Comparison of ENCODE assay signal across 8 cellular contexts in the genomic region with DNA sequence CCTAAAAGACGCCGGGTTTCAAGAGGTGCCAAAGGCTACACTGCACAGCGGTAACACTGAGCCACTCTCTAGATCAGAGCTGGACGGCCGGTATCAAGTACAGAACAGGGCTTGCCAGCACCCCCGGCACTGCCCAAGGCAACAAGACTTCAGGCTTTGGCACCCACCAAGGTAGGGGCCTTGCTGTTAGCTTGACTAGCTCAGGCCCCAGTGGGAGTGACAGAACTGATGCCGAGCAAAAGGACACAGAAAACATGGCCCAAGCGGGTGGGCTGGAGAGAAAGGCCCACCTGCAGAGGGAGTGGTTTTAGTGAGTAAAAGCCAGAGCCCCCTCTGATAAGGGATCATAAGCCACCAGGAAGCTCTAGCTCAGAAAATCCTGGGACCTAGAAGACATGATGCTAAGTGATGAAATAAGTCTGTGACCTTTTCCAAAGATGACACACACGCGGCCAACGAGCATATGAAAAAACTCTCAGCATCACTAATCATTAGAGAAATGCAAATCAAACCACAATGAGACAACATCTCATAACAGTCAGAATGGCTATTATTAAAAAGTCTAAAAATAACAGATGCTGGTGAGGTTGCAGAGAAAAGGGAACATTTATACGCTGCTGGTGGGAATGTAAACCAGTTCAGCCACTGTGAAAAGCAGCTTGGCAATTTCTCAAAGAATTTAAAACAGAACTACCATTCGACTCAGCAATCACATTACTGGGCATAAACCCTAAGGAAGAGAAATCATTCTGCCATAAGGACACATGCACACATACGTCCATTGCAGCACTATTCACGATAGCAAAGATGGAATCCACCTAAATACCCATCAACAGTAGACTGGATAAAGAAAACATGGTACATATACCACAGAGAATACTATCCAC. TPM values are rescaled to one million over a fixed set of nuclear protein-coding genes. Genes with fewer than 3 reads are reported as not detected.
DNase-seq lines count a peak whose midpoint lies in the region; ATAC-seq and TF ChIP-seq lines count a peak whose summit lies in the region.

No MANE protein-coding gene starts in this region.

- no peaks in the 10 kb centered on the region for H3K9me3 ChIP-seq in CD8-positive, alpha-beta memory T cell (ENCODE audit: low read length)
- no peaks in the 10 kb centered on the region for H3K9me3 ChIP-seq in heart right ventricle

- peaks cover 83 to 95% (median 89%) of the 10 kb centered on the region in 3 donors for H3K4me1 Mint-ChIP-seq in CD8-positive, alpha-beta memory T cell
- H3K4me1 Mint-ChIP-seq in activated CD4-positive, alpha-beta T cell treated with anti-CD3 and anti-CD28 coated beads, Interleukin-2, amount 10 ng/mL, durations not matched to agents 7 days and 5 days: peaks cover 91% of the 10 kb centered on the region
- H3K4me1 Mint-ChIP-seq in stimulated activated naive CD8-positive, alpha-beta T cell treated with anti-CD3 and anti-CD28 coated beads, Interleukin-15, amount 100 ng/mL, for 72 hours: peaks cover 95% of the 10 kb centered on the region

- H3K4me3 Mint-ChIP-seq in CD8-positive, alpha-beta memory T cell: peak overlapping the region; percentile 76 to 91 (median 78)
- peak overlapping the region; percentile 48 for H3K4me3 Mint-ChIP-seq in activated CD4-positive, alpha-beta T cell treated with anti-CD3 and anti-CD28 coated beads, Interleukin-2, amount 10 ng/mL, durations not matched to agents 7 days and 5 days
- H3K4me3 Mint-ChIP-seq in stimulated activated naive CD8-positive, alpha-beta T cell treated with anti-CD3 and anti-CD28 coated beads, Interleukin-15, amount 100 ng/mL, for 72 hours: peak overlapping the region; percentile 87 to 94

- H3K27ac ChIP-seq in CD8-positive, alpha-beta memory T cell (ENCODE audit: low read depth, low read length): peak overlapping the region; percentile 75
- peak overlapping the region; percentile 76 to 96 (median 94) for H3K27ac ChIP-seq in heart right ventricle

- no peak for DNase-seq in CD8-positive, alpha-beta memory T cell
- no peak for DNase-seq in activated CD4-positive, alpha-beta T cell treated with anti-CD3 and anti-CD28 coated beads, Interleukin-2, amount 10 ng/mL, durations not matched to agents 7 days and 5 days
- DNase-seq in heart right ventricle (no peak), DMS 273 treated with DMSO at 0.1 percent for 48 hours (lab: John Stamatoyannopoulos, UW) (no peak), GF-D8 (lab: John Stamatoyannopoulos, UW) (no peak), SW 1271 (lab: John Stamatoyannopoulos, UW) (no peak)
- peak in 1 of 2 donors; percentile 69 for DNase-seq in stimulated activated naive CD8-positive, alpha-beta T cell treated with anti-CD3 and anti-CD28 coated beads, Interleukin-15, amount 100 ng/mL, for 72 hours

- 51 to 56% methylated on average over 15 of the region's 15 CpGs for WGBS in heart right ventricle, 2 donors

- H3K9me3 Mint-ChIP-seq in CD8-positive, alpha-beta memory T cell: no peaks in the 10 kb centered on the region
- H3K9me3 Mint-ChIP-seq in activated CD4-positive, alpha-beta T cell treated with anti-CD3 and anti-CD28 coated beads, Interleukin-2, amount 10 ng/mL, durations not matched to agents 7 days and 5 days: no peaks in the 10 kb centered on the region
- H3K9me3 Mint-ChIP-seq in stimulated activated naive CD8-positive, alpha-beta T cell treated with anti-CD3 and anti-CD28 coated beads, Interleukin-15, amount 100 ng/mL, for 72 hours: peaks cover 0 to 8% of the 10 kb centered on the region in 2 donors

- peaks cover 0 to 54% (median 14%) of the 10 kb centered on the region in 3 donors for H3K36me3 Mint-ChIP-seq in CD8-positive, alpha-beta memory T cell
- peaks cover 56% of the 10 kb centered on the region for H3K36me3 Mint-ChIP-seq in activated CD4-positive, alpha-beta T cell treated with anti-CD3 and anti-CD28 coated beads, Interleukin-2, amount 10 ng/mL, durations not matched to agents 7 days and 5 days (ENCODE audit: low read depth)

- POLR2A ChIA-PET in CD8-positive, alpha-beta memory T cell (lab: Charles Lee): interaction anchor here (0.5 to 24.3 kb wide), 8 partner anchors 12 to 701 kb away, joined by 3 to 569 read pairs (median 5); partner anchors contain the start of genes CDC42BPG and EHD1
- POLR2A ChIA-PET in activated CD4-positive, alpha-beta T cell treated with anti-CD3 and anti-CD28 coated beads, Interleukin-2, amount 10 ng/mL, durations not matched to agents 7 days and 5 days (lab: Charles Lee): no interaction called here

- ATAC-seq in HG02610 (IDR thresholded peaks at IDR 0.05; ENCODE audit: unreplicated experiment) (peak; percentile 27), heart right ventricle (peak in 4 of 8 donors; percentile 4 to 26 (median 6))
- ATAC-seq in stimulated activated naive CD8-positive, alpha-beta T cell treated with anti-CD3 and anti-CD28 coated beads, Interleukin-15, amount 100 ng/mL, for 72 hours: peak; percentile 39

- intact Hi-C loops in heart right ventricle (cut with DNase I): no loop called here

- H3K4me1 ChIP-seq in CD8-positive, alpha-beta memory T cell (ENCODE audit: insufficient read depth, low read length): peaks cover 100% of the 10 kb centered on the region
- peaks cover 61 to 100% (median 95%) of the 10 kb centered on the region in 9 donors for H3K4me1 ChIP-seq in heart right ventricle

- peak overlapping the region; percentile 66 for H3K4me3 ChIP-seq in CD8-positive, alpha-beta memory T cell (ENCODE audit: low read length)
- H3K4me3 ChIP-seq in heart right ventricle: peak overlapping the region in 7 of 10 donors; percentile 0 to 36 (median 21)

- H3K27ac Mint-ChIP-seq in CD8-positive, alpha-beta memory T cell: peak overlapping the region; percentile 80 to 99 (median 96)
- H3K27ac Mint-ChIP-seq in activated CD4-positive, alpha-beta T cell treated with anti-CD3 and anti-CD28 coated beads, Interleukin-2, amount 10 ng/mL, durations not matched to agents 7 days and 5 days: peak overlapping the region; percentile 98
- H3K27ac Mint-ChIP-seq in stimulated activated naive CD8-positive, alpha-beta T cell treated with anti-CD3 and anti-CD28 coated beads, Interleukin-15, amount 100 ng/mL, for 72 hours: peak overlapping the region; percentile 96 to 99

- no peak for TF ChIP-seq CTCF in heart right ventricle (IDR thresholded peaks at IDR 0.05)

- no peaks in the 10 kb centered on the region for H3K27me3 Mint-ChIP-seq in CD8-positive, alpha-beta memory T cell
- no peaks in the 10 kb centered on the region for H3K27me3 Mint-ChIP-seq in activated CD4-positive, alpha-beta T cell treated with anti-CD3 and anti-CD28 coated beads, Interleukin-2, amount 10 ng/mL, durations not matched to agents 7 days and 5 days
- no peaks in the 10 kb centered on the region for H3K27me3 Mint-ChIP-seq in stimulated activated naive CD8-positive, alpha-beta T cell treated with anti-CD3 and anti-CD28 coated beads, Interleukin-15, amount 100 ng/mL, for 72 hours

- no peaks in the 10 kb centered on the region for H3K27me3 ChIP-seq in CD8-positive, alpha-beta memory T cell (ENCODE audit: insufficient read depth, low read length, poor library complexity, severe bottlenecking)
- no peaks in the 10 kb centered on the region for H3K27me3 ChIP-seq in heart right ventricle

- CTCF ChIA-PET in CD8-positive, alpha-beta memory T cell (lab: Charles Lee): interaction anchor here (15.2 to 32.1 kb wide), 2 partner anchors 16 to 21 kb away, joined by 318 to 1256 read pairs; partner anchors contain the start of genes CDC42BPG and EHD1
- CTCF ChIA-PET in activated CD4-positive, alpha-beta T cell treated with anti-CD3 and anti-CD28 coated beads, Interleukin-2, amount 10 ng/mL, durations not matched to agents 7 days and 5 days (lab: Charles Lee): interaction anchor here (18.3 to 32.1 kb wide), 2 partner anchors 17 to 21 kb away, joined by 232 to 732 read pairs; partner anchors contain the start of genes CDC42BPG and EHD1

- peaks cover 16% of the 10 kb centered on the region for H3K36me3 ChIP-seq in CD8-positive, alpha-beta memory T cell (ENCODE audit: insufficient read depth, low read length)
- H3K36me3 ChIP-seq in heart right ventricle: peaks cover 0 to 41% (median 0%) of the 10 kb centered on the region in 9 donors

RNA-seq across cellular contexts. Expression of gene EHD1, which starts 12.9 kb away (rescaled TPM):
- 100 to 1,000 TPM; 102 to 110 TPM for total RNA-seq in CD8-positive, alpha-beta memory T cell
- polyA plus RNA-seq in CD8-positive, alpha-beta memory T cell: 258 TPM
- 100 to 1,000 TPM; 131 to 149 TPM for total RNA-seq in activated CD4-positive, alpha-beta T cell treated with anti-CD3 and anti-CD28 coated beads, Interleukin-2, amount 10 ng/mL, durations not matched to agents 7 days and 5 days
- 10 to 100 TPM; 30.7 to 73.1 (median 43.9) TPM for total RNA-seq in heart right ventricle
- 10 to 100 TPM; 26.0 to 39.7 TPM for polyA plus RNA-seq in heart right ventricle

RNA-seq across cellular contexts. Expression of gene CDC42BPG, which starts 21.1 kb away (rescaled TPM):
- total RNA-seq in CD8-positive, alpha-beta memory T cell: 1 to 10 TPM in 1 of 2 experiments, under 1 TPM in 1; 0.66 to 2.3 TPM
- 0.52 TPM for polyA plus RNA-seq in CD8-positive, alpha-beta memory T cell
- 1 to 10 TPM in 1 of 2 experiments, under 1 TPM in 1; 0.42 to 1.3 TPM for total RNA-seq in activated CD4-positive, alpha-beta T cell treated with anti-CD3 and anti-CD28 coated beads, Interleukin-2, amount 10 ng/mL, durations not matched to agents 7 days and 5 days
- total RNA-seq in heart right ventricle: 1 to 10 TPM in 1 of 10 donors, under 1 TPM in 9; 0.04 to 1.3 (median 0.27) TPM
- under 1 TPM; 0.17 to 0.37 TPM for polyA plus RNA-seq in heart right ventricle

RNA-seq across cellular contexts. Expression of gene ATG2A, which starts 51.5 kb away (rescaled TPM):
- total RNA-seq in CD8-positive, alpha-beta memory T cell: 10 to 100 TPM; 25.7 to 27.0 TPM
- 7.6 TPM for polyA plus RNA-seq in CD8-positive, alpha-beta memory T cell
- total RNA-seq in activated CD4-positive, alpha-beta T cell treated with anti-CD3 and anti-CD28 coated beads, Interleukin-2, amount 10 ng/mL, durations not matched to agents 7 days and 5 days: 10 to 100 TPM; 23.0 to 25.7 TPM
- total RNA-seq in heart right ventricle: 10 to 100 TPM; 12.4 to 17.7 (median 16.0) TPM
- polyA plus RNA-seq in heart right ventricle: 10 to 100 TPM; 14.8 to 18.6 TPM

RNA-seq across cellular contexts. Expression of gene MEN1, which starts 55.2 kb away (rescaled TPM):
- total RNA-seq in CD8-positive, alpha-beta memory T cell: 10 to 100 TPM; 45.8 to 47.7 TPM
- 45.0 TPM for polyA plus RNA-seq in CD8-positive, alpha-beta memory T cell
- 10 to 100 TPM; 35.1 to 38.7 TPM for total RNA-seq in activated CD4-positive, alpha-beta T cell treated with anti-CD3 and anti-CD28 coated beads, Interleukin-2, amount 10 ng/mL, durations not matched to agents 7 days and 5 days
- 10 to 100 TPM in 2 of 10 donors, 1 to 10 TPM in 8; 5.8 to 12.5 (median 8.1) TPM for total RNA-seq in heart right ventricle
- 10 to 100 TPM in 1 of 2 donors, 1 to 10 TPM in 1; 9.9 to 10.7 TPM for polyA plus RNA-seq in heart right ventricle

RNA-seq across cellular contexts. Expression of gene PPP2R5B, which starts 59.0 kb away (rescaled TPM):
- 10 to 100 TPM; 11.2 to 11.7 TPM for total RNA-seq in CD8-positive, alpha-beta memory T cell
- 7.8 TPM for polyA plus RNA-seq in CD8-positive, alpha-beta memory T cell
- 10 to 100 TPM; 12.0 to 13.7 TPM for total RNA-seq in activated CD4-positive, alpha-beta T cell treated with anti-CD3 and anti-CD28 coated beads, Interleukin-2, amount 10 ng/mL, durations not matched to agents 7 days and 5 days
- total RNA-seq in heart right ventricle: 10 to 100 TPM; 13.4 to 29.8 (median 20.4) TPM
- polyA plus RNA-seq in heart right ventricle: 10 to 100 TPM; 26.6 to 30.8 TPM
